17 cellular contexts compared by ENCODE assay signal in genomic region chr1:53482441-53483153, GRCh38. TPM values are rescaled to one million over a fixed set of nuclear protein-coding genes. Genes with fewer than 3 reads are reported as not detected.
DNase-seq lines count a peak whose midpoint lies in the region; ATAC-seq, FAIRE-seq and TF ChIP-seq lines count a peak whose summit lies in the region.
"Had no signal": no experiment of that assay in that cellular context is flagged by ENCODE, and none has a peak within 500 bp of the region (broad histone marks: within the 10 kb centered on the region; RNA-seq: fewer than 3 reads in every experiment).

No MANE protein-coding gene starts in this region.

- DNase-seq in DMS 273 (lab: John Stamatoyannopoulos, UW; ENCODE audit: unreplicated experiment) (peak; percentile 72), HPDE6-E6E7 (ENCODE audit: extremely low spot score) (peak; percentile 16), NCI-H69 (lab: John Stamatoyannopoulos, UW) (peak; percentile 73), keratinocyte (ENCODE audit: low read depth, low spot score) (peak; percentile 11), T-cell (no peak), prostate gland (ENCODE audit: low spot score) (no peak), left colon (no peak)
- DNase-seq: ACHN, AML-193, COR-L47, DMS79, HCEC 1CT, NCI-H1105 treated with DMSO at 0.1 percent for 48 hours, NCI-H187 treated with DMSO at 0.1 percent for 48 hours, NCI-H774 had no signal

- no peak overlapping the region for H3K4me3 Mint-ChIP-seq in T-cell

- peaks cover 22 to 39% of the 10 kb centered on the region in 2 donors for H3K27me3 Mint-ChIP-seq in T-cell

- no peaks in the 10 kb centered on the region for H3K36me3 Mint-ChIP-seq in T-cell

- H3K9ac ChIP-seq in keratinocyte (ENCODE audit: control insufficient read depth, extremely low read depth, insufficient read depth, low read length) = no peak overlapping the region

- H3K9me1 ChIP-seq in keratinocyte (ENCODE audit: control insufficient read depth, extremely low read depth, insufficient read depth, low read length) = no peaks in the 10 kb centered on the region

- H3K4me1 Mint-ChIP-seq in T-cell = peaks cover 0 to 10% (median 5%) of the 10 kb centered on the region in 3 donors

- H3K9me3 Mint-ChIP-seq in T-cell = no peaks in the 10 kb centered on the region

- no peak for TF ChIP-seq POLR2A in prostate gland (IDR thresholded peaks at IDR 0.05)

- no peak overlapping the region for H3K4me2 ChIP-seq in keratinocyte (ENCODE audit: control insufficient read depth, extremely low read depth, insufficient read depth, low read depth, low read length)

- intact Hi-C loops in prostate gland (cut with DNase I) (loop anchor here (10.0 kb wide), 1 partner anchor 352 kb away; the partner anchor contains the start of gene NDC1), left colon (cut with DNase I, micrococcal nuclease) (no loop called here)

- peaks cover 13% of the 10 kb centered on the region for H3K27me3 ChIP-seq in keratinocyte (ENCODE audit: control insufficient read depth, extremely low read depth, insufficient read depth, low read length)
- no peaks in the 10 kb centered on the region for H3K27me3 ChIP-seq in prostate gland (replicated peaks; ENCODE audit: insufficient read depth)

- ATAC-seq in T-cell (replicated peaks in 1 of 4) = no peak
- no peak for ATAC-seq in left colon

- H3K36me3 ChIP-seq in keratinocyte (ENCODE audit: control insufficient read depth in 2 of 2, extremely low read depth in 1 of 2, insufficient read depth in 2 of 2, low read length in 2 of 2) (no peaks in the 10 kb centered on the region), prostate gland (no peaks in the 10 kb centered on the region)

- CTCF ChIA-PET in T-cell (lab: Charles Lee) = interaction anchor here in 1 of 2 donors (0.6 kb wide), 1 partner anchor 1396 kb away, joined by 3 read pairs; no protein-coding TSS in a partner anchor

- H3K9me3 ChIP-seq in keratinocyte (ENCODE audit: control insufficient read depth, low read depth, low read length) (no peaks in the 10 kb centered on the region), prostate gland (no peaks in the 10 kb centered on the region)

- H3K79me2 ChIP-seq in keratinocyte (ENCODE audit: control insufficient read depth, insufficient read depth, low read length) = no peaks in the 10 kb centered on the region

- no peaks in the 10 kb centered on the region for H4K20me1 ChIP-seq in keratinocyte (ENCODE audit: control insufficient read depth, extremely low read depth, insufficient read depth, low read length)

- no peak overlapping the region for H2AFZ ChIP-seq in keratinocyte (ENCODE audit: control insufficient read depth, low read length)

- TF ChIP-seq CTCF in keratinocyte (optimal IDR thresholded peaks at IDR 0.05 in 1 of 3, IDR thresholded peaks at IDR 0.05 in 1 of 3, conservative IDR thresholded peaks at IDR 0.05 in 1 of 3; ENCODE audit: extremely low read depth in 1 of 3, insufficient read depth in 2 of 3, low read length in 3 of 3) (no peak), prostate gland (IDR thresholded peaks at IDR 0.05) (no peak)

- H3K4me3 ChIP-seq in keratinocyte (ENCODE audit: control insufficient read depth in 2 of 3, extremely low read depth in 1 of 3, insufficient read depth in 2 of 3, low read depth in 1 of 3, low read length in 3 of 3) (no peak overlapping the region), prostate gland (no peak overlapping the region)

- H3K4me1 ChIP-seq in keratinocyte (ENCODE audit: control insufficient read depth, extremely low read depth, insufficient read depth, low read length) (no peaks in the 10 kb centered on the region), prostate gland (replicated peaks) (no peaks in the 10 kb centered on the region)

- 74% methylated on average over 14 of the region's 14 CpGs for WGBS in prostate gland

- POLR2A ChIA-PET in T-cell (lab: Charles Lee) = no interaction called here

- H3K27ac Mint-ChIP-seq in T-cell = no peak overlapping the region

- H3K27ac ChIP-seq in keratinocyte (ENCODE audit: control insufficient read depth, insufficient read depth, low read length) = no peak overlapping the region
- no peak overlapping the region for H3K27ac ChIP-seq in prostate gland
- H3K27ac ChIP-seq: HL-60 had no signal

- dilution Hi-C loops in keratinocyte (cut with MboI; ENCODE audit: extremely low pct_ligation_motif_present, low sequenced_read_pairs) = loop anchor here (25.0 kb wide), 1 partner anchor 280 kb away; no protein-coding TSS in a partner anchor

- no peak for FAIRE-seq in keratinocyte (lab: Jason Lieb, UNC)

RNA-seq across cellular contexts. Expression of gene DMRTB1, which starts 23.4 kb away (rescaled TPM):
- polyA plus RNA-seq in keratinocyte = not detected in 3 replicates
- polyA plus RNA-seq in keratinocyte (2011; ENCODE audit: low read depth) = not detected
- polyA plus RNA-seq in keratinocyte (2011; cell fraction: cytosol; rRNA removed) = not detected in 2 replicates
- polyA plus RNA-seq in keratinocyte (2011; cell fraction: nucleus; rRNA removed) = not detected in 2 replicates
- polyA plus RNA-seq in keratinocyte (2012; ENCODE audit: low replicate concordance) = not detected in 2 replicates
- not detected in 3 replicates for polyA minus RNA-seq in keratinocyte
- not detected for polyA minus RNA-seq in keratinocyte (2011; cell fraction: cytosol; rRNA and poly(A)+ RNA removed)
- polyA minus RNA-seq in keratinocyte (2011; cell fraction: nucleus; rRNA and poly(A)+ RNA removed) = not detected in 2 replicates
- total RNA-seq in T-cell = not detected
- total RNA-seq in prostate gland = 10 to 100 TPM in 1 of 2 donors, not detected in 1; 14.3 TPM
- total RNA-seq in left colon = not detected
- total RNA-seq: LHCN-M2 had no signal

Comparison
In these comparisons a context has a peak if more than half of its experiments do, and no peak if none do; other contexts are left out.
1. DNase-seq: peak in DMS 273 (single experiment), HPDE6-E6E7 (single experiment), NCI-H69 (single experiment) and keratinocyte (single experiment); none in T-cell (0 of 34), prostate gland (single experiment) and left colon (0 of 2).